Comparison of ENCODE assay signal across 22 cellular contexts in genomic region chrX:114065612-114066178, GRCh38.
DNase-seq lines count a peak whose midpoint lies in the region; ATAC-seq, FAIRE-seq and TF ChIP-seq lines count a peak whose summit lies in the region.
"Had no signal": no experiment of that assay in that cellular context is flagged by ENCODE, and none has a peak within 500 bp of the region (broad histone marks: within the 10 kb centered on the region; RNA-seq: fewer than 3 reads in every experiment).

No MANE protein-coding gene starts in this region.

- ATAC-seq in mucosa of descending colon (peak; percentile 84), aorta (ENCODE audit: low FRiP score) (no peak), GM18498 (IDR thresholded peaks at IDR 0.05; ENCODE audit: unreplicated experiment) (no peak)
- ATAC-seq: PC-3 had no signal

- H3K4me1 ChIP-seq in mucosa of descending colon (ENCODE audit: low read depth) (no peaks in the 10 kb centered on the region), aorta (ENCODE audit: control insufficient read depth in 1 of 2, insufficient read depth in 2 of 2, low read length in 2 of 2) (no peaks in the 10 kb centered on the region)

- intact Hi-C loops in mucosa of descending colon (cut with DNase I, micrococcal nuclease): no loop called here
- intact Hi-C loops in aorta (cut with DNase I): no loop called here

- in situ Hi-C loops in KBM-7 (cut with MboI; ENCODE audit: low pct_unique_long_range_greater_than_20kb, low sequenced_read_pairs): no loop called here

- H3K36me3 ChIP-seq in bronchial epithelial cell (ENCODE audit: control insufficient read depth, insufficient read depth, low read length) (no peaks in the 10 kb centered on the region), mucosa of descending colon (ENCODE audit: low read depth) (no peaks in the 10 kb centered on the region), aorta (ENCODE audit: control insufficient read depth in 1 of 2, insufficient read depth in 2 of 2, low read length in 1 of 2) (no peaks in the 10 kb centered on the region)

- H3K27ac ChIP-seq in aorta (ENCODE audit: low read depth in 1 of 2, low read length in 2 of 2): no peak overlapping the region
- H3K27ac ChIP-seq: KMS-11 had no signal

- no peak for FAIRE-seq in bronchial epithelial cell (lab: Jason Lieb, UNC)
- FAIRE-seq: D721Med, H54 had no signal

- H3K27me3 ChIP-seq in bronchial epithelial cell (ENCODE audit: control insufficient read depth, insufficient read depth, low read length) (no peaks in the 10 kb centered on the region), aorta (ENCODE audit: control insufficient read depth in 1 of 2, insufficient read depth in 2 of 2, low read length in 1 of 2) (no peaks in the 10 kb centered on the region)

- peak; percentile 95 for DNase-seq in KBM-7
- peak; percentile 40 for DNase-seq in NOMO-1 treated with DMSO at 0.1 percent for 48 hours (lab: John Stamatoyannopoulos, UW; ENCODE audit: unreplicated experiment)
- peak; percentile 22 for DNase-seq in bronchial epithelial cell (ENCODE audit: low read depth)
- DNase-seq in mucosa of descending colon: no peak
- no peak for DNase-seq in aorta
- DNase-seq in SKM-1 (lab: John Stamatoyannopoulos, UW; ENCODE audit: unreplicated experiment): no peak
- DNase-seq: ACHN; C1 segment of cervical spinal cord; DMS79; NCI-H1092 treated with DMSO at 0.1 percent for 48 hours; NCI-H146; NCI-H2029 treated with DMSO at 0.1 percent for 48 hours; NCI-H446 treated with DMSO at 0.1 percent for 48 hours; NK-92 treated with Interleukin-12 subunit alpha and Interleukin-12 subunit beta, amount 100 ng/mL, for 24 hours; PC-3; RPMI8226; SHP77 treated with DMSO at 0.1 percent for 48 hours; SK-N-SH had no signal

- H3K9me3 ChIP-seq in mucosa of descending colon: no peaks in the 10 kb centered on the region
- no peaks in the 10 kb centered on the region for H3K9me3 ChIP-seq in aorta (ENCODE audit: control insufficient read depth, low read length)
- H3K9me3 ChIP-seq: SK-N-SH had no signal

- no peak overlapping the region for H3K4me3 ChIP-seq in bronchial epithelial cell (ENCODE audit: low read depth, low read length)
- H3K4me3 ChIP-seq in mucosa of descending colon: no peak overlapping the region
- H3K4me3 ChIP-seq in aorta (ENCODE audit: low read length in 2 of 2): no peak overlapping the region

- 84 to 85% methylated on average over 4 of the region's 4 CpGs for WGBS in aorta, 2 donors

- TF ChIP-seq CTCF in bronchial epithelial cell (IDR thresholded peaks at IDR 0.05; ENCODE audit: insufficient read depth, low read length, severe bottlenecking) (no peak), mucosa of descending colon (IDR thresholded peaks at IDR 0.05) (no peak)

Comparison
In these comparisons a context has a peak if more than half of its experiments do, and no peak if none do; other contexts are left out.
1. DNase-seq: peak in KBM-7 (single experiment), NOMO-1 treated with DMSO at 0.1 percent for 48 hours (single experiment) and bronchial epithelial cell (single experiment); none in mucosa of descending colon (0 of 3), aorta (0 of 2) and SKM-1 (single experiment).